ENCODE assay signal across 1 cellular context in genomic region chr6:154479388-154480143, GRCh38.
TF ChIP-seq lines count a peak whose summit lies in the region.

No MANE protein-coding gene starts in this region.

TF ChIP-seq in HEK293, 187 proteins besides CTCF, POLR2A, EP300 and RAD21 (continued from another document):
- TF ChIP-seq, protein P1, sequence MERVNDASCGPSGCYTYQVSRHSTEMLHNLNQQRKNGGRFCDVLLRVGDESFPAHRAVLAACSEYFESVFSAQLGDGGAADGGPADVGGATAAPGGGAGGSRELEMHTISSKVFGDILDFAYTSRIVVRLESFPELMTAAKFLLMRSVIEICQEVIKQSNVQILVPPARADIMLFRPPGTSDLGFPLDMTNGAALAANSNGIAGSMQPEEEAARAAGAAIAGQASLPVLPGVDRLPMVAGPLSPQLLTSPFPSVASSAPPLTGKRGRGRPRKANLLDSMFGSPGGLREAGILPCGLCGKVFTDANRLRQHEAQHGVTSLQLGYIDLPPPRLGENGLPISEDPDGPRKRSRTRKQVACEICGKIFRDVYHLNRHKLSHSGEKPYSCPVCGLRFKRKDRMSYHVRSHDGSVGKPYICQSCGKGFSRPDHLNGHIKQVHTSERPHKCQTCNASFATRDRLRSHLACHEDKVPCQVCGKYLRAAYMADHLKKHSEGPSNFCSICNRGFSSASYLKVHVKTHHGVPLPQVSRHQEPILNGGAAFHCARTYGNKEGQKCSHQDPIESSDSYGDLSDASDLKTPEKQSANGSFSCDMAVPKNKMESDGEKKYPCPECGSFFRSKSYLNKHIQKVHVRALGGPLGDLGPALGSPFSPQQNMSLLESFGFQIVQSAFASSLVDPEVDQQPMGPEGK (tag by site-specific recombination; IDR thresholded peaks at IDR 0.05) = 0 out of 2 replicates have a peak, but pooled peaks have one; percentile 43
- TF ChIP-seq ZNF394 (tag by site-specific recombination; IDR thresholded peaks at IDR 0.05; ENCODE audit: borderline replicate concordance) = 0 out of 2 replicates have a peak, but pooled peaks have one; percentile 14
- TF ChIP-seq ZNF175 (tag by site-specific recombination; IDR thresholded peaks at IDR 0.05) = no peak
- TF ChIP-seq, protein P2, sequence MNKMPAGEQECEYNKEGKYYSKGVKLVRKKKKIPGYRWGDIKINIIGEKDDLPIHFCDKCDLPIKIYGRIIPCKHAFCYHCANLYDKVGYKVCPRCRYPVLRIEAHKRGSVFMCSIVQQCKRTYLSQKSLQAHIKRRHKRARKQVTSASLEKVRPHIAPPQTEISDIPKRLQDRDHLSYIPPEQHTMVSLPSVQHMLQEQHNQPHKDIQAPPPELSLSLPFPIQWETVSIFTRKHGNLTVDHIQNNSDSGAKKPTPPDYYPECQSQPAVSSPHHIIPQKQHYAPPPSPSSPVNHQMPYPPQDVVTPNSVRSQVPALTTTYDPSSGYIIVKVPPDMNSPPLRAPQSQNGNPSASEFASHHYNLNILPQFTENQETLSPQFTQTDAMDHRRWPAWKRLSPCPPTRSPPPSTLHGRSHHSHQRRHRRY (tag by site-specific recombination; IDR thresholded peaks at IDR 0.05) = no peak
- TF ChIP-seq ZNF23 (tag by site-specific recombination; IDR thresholded peaks at IDR 0.05; ENCODE audit: borderline replicate concordance) = no peak
- no peak for TF ChIP-seq ZBTB21 (tag by site-specific recombination; IDR thresholded peaks at IDR 0.05)
- no peak for TF ChIP-seq ZNF132 (tag by site-specific recombination; IDR thresholded peaks at IDR 0.05; ENCODE audit: borderline replicate concordance)
TF ChIP-seq in HEK293: peak in this region for 8.
